Comparison of ENCODE assay signal across 26 cellular contexts in the genomic region with DNA sequence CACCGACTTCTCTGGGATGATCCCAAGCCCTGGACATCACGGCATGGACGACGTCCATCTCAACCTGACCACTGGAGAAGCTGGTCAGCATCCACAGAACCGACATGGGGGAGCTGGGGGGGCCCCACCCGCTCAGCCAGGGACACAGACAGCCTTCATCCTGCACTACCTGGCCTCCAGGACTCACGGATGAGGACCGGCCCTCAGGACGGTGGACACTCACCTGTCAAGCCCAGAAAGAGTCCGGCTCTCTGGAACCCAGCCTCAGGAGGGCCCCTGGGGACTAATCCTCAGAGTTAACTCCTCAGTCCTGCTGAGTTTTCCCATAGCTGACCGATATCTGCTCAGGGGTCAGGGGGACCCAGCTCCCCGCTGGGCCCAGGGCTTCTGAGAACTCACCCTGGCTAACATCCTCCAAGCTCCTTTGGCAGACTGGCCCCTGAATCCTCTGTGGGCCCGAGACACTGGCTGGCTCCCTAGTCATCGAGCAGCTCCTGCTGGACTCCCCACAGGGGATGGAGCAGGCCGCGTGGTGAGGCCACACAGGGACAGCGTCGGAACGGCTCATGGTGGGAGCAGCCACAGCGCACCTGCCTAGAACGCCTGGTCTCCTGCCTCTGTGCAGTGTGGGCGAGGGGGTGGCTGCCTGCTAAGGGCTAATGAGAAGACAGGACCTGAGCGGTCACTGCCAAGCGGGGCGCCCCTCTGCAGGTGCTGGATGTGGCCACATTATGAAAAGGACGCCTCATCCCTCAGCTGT.
"Had no signal": no experiment of that assay in that cellular context is flagged by ENCODE, and none has a peak within 500 bp of the region (broad histone marks: within the 10 kb centered on the region; RNA-seq: fewer than 3 reads in every experiment).

No MANE protein-coding gene starts in this region.

- H2AFZ ChIP-seq: neural progenitor cell had no signal

- H3K27me3 ChIP-seq: neural progenitor cell, ovary, right atrium auricular region, right lobe of liver, uterus had no signal

- H3K27ac ChIP-seq: left lung, neural progenitor cell, ovary, right atrium auricular region, right lobe of liver, suprapubic skin, thoracic aorta, tibial artery, uterus had no signal

- H3K9me3 ChIP-seq: left lung, ovary, right atrium auricular region, right lobe of liver, suprapubic skin, thoracic aorta, tibial artery, uterus had no signal

- H3K36me3 Mint-ChIP-seq: memory B cell, naive B cell, natural killer cell, neural progenitor cell, type B pancreatic cell had no signal

- H3K4me2 ChIP-seq: neural progenitor cell, smooth muscle cell had no signal

- DNase-seq: head of caudate nucleus; hippocampal formation; left colon; naive B cell; natural killer cell; nephron progenitor cell; ovary; stimulated activated CD4-positive, alpha-beta T cell treated with anti-CD3 and anti-CD28 coated beads, Interleukin-12 subunit alpha, Interleukin-12 subunit beta, amount 100 ng/mL, for 4 hours; stimulated activated CD4-positive, alpha-beta T cell treated with anti-CD3 and anti-CD28 coated beads, Interleukin-15, amount 100 ng/mL, for 24 hours; stimulated activated CD4-positive, alpha-beta T cell treated with anti-CD3 and anti-CD28 coated beads, Interleukin-2, amount 100 ng/mL, for 24 hours; stimulated activated CD4-positive, alpha-beta T cell treated with anti-CD3 and anti-CD28 coated beads, Interleukin-4, amount 100 ng/mL, for 1 hour; stimulated activated naive CD4-positive, alpha-beta T cell; tibial artery; uterus had no signal

- H3K9ac ChIP-seq: neural progenitor cell had no signal

- H3K36me3 ChIP-seq: left lung, neural progenitor cell, ovary, right atrium auricular region, right lobe of liver, suprapubic skin, thoracic aorta, tibial artery, uterus had no signal

- FAIRE-seq: keratinocyte had no signal

- H3K27ac Mint-ChIP-seq: memory B cell; naive B cell; natural killer cell; nephron progenitor cell; neural progenitor cell; progenitor cell of endocrine pancreas; stimulated activated naive CD8-positive, alpha-beta T cell treated with anti-CD3 and anti-CD28 coated beads, Interleukin-15, Interleukin-2, amounts not matched to agents 100 ng/mL and 50 ng/mL, for 24 hours; type B pancreatic cell had no signal

- H3K9me3 Mint-ChIP-seq: memory B cell; natural killer cell; nephron progenitor cell; neural progenitor cell; stimulated activated naive CD8-positive, alpha-beta T cell treated with anti-CD3 and anti-CD28 coated beads, Interleukin-15, Interleukin-2, amounts not matched to agents 100 ng/mL and 50 ng/mL, for 24 hours; type B pancreatic cell had no signal

- H3K4me1 Mint-ChIP-seq: memory B cell, naive B cell, natural killer cell had no signal

- H3K4me3 ChIP-seq: left lung, neural progenitor cell, ovary, right atrium auricular region, right lobe of liver, smooth muscle cell, suprapubic skin, thoracic aorta, tibial artery, uterus had no signal

- ATAC-seq: left colon, left lung, natural killer cell, right lobe of liver had no signal

- H3K4me3 Mint-ChIP-seq: memory B cell; naive B cell; natural killer cell; nephron progenitor cell; neural progenitor cell; stimulated activated naive CD8-positive, alpha-beta T cell treated with anti-CD3 and anti-CD28 coated beads, Interleukin-15, Interleukin-2, amounts not matched to agents 100 ng/mL and 50 ng/mL, for 24 hours; type B pancreatic cell had no signal

- H3K4me1 ChIP-seq: left lung, neural progenitor cell, right atrium auricular region, suprapubic skin, tibial artery, uterus had no signal
